Comparison of ENCODE assay signal across 10 cellular contexts in the genomic region with DNA sequence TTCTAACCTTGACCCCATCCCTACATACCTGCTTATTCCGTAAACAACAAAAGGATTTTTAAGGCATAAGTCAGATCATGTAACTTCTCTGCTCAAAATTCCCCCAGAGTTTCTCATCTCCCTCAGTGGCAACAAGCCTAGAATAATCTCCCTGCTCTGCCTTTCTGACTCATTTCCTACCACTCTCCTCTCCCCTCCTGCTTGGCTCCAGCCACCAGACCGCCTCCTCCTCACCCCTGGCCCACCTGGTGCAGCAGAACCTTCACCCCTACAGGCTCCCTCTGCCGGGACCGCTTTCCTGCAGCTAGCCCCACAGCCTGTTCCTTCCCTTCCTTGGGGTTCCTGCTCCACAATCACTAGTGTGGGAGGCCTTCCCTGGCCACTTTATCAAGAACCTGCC. TPM values are rescaled to one million over a fixed set of nuclear protein-coding genes. Genes with fewer than 3 reads are reported as not detected.
DNase-seq lines count a peak whose midpoint lies in the region; ATAC-seq, FAIRE-seq and TF ChIP-seq lines count a peak whose summit lies in the region.
"Had no signal": no experiment of that assay in that cellular context is flagged by ENCODE, and none has a peak within 500 bp of the region (broad histone marks: within the 10 kb centered on the region; RNA-seq: fewer than 3 reads in every experiment).

No MANE protein-coding gene starts in this region.

- TF ChIP-seq RAD21 in IMR-90 (IDR thresholded peaks at IDR 0.05; ENCODE audit: low read length): 0 out of 2 replicates have a peak, but pooled peaks have one; percentile 9

- H4K20me1 ChIP-seq in IMR-90 (ENCODE audit: insufficient read depth, low read length): peaks cover 9% of the 10 kb centered on the region; the same call in 1 of the 2 replicates

- H3K36me3 ChIP-seq in IMR-90 (ENCODE audit: control insufficient read depth, insufficient read depth, low read length): 0 out of 2 replicates have a peak, but pooled peaks cover 3% of the 10 kb centered on the region
- no peaks in the 10 kb centered on the region for H3K36me3 ChIP-seq in bronchial epithelial cell (ENCODE audit: control insufficient read depth, insufficient read depth, low read length)
- no peaks in the 10 kb centered on the region for H3K36me3 ChIP-seq in mesodermal cell (ENCODE audit: control insufficient read depth, insufficient read depth, low read length)
- no peaks in the 10 kb centered on the region for H3K36me3 ChIP-seq in WERI-Rb-1
- no peaks in the 10 kb centered on the region for H3K36me3 ChIP-seq in stomach

- H2BK120ac ChIP-seq in IMR-90 (ENCODE audit: low read depth, low read length): peak overlapping the region; percentile 93

- peak overlapping the region; percentile 82 for H2AK9ac ChIP-seq in IMR-90 (replicated peaks; ENCODE audit: low read depth, low read length, poor library complexity)

- H3K4me1 ChIP-seq in IMR-90 (ENCODE audit: control insufficient read depth, insufficient read depth, low read length) (peaks cover 14% of the 10 kb centered on the region), mesodermal cell (ENCODE audit: control insufficient read depth, insufficient read depth, low read length, poor library complexity, severe bottlenecking) (peaks cover 33% of the 10 kb centered on the region), stomach (peaks cover 10 to 64% (median 14%) of the 10 kb centered on the region in 4 donors)

- H4K91ac ChIP-seq in IMR-90 (ENCODE audit: insufficient read depth, low read depth, low read length): peak overlapping the region; percentile 96

- intact Hi-C loops in IMR-90 (cut with micrococcal nuclease) (no loop called here), stomach (cut with DNase I; ENCODE audit: low total_unique reads) (no loop called here)

- dilution Hi-C loops in IMR-90 (cut with HindIII; ENCODE audit: low sequenced_read_pairs, unreplicated experiment): no loop called here

- H3K4ac ChIP-seq in IMR-90 (ENCODE audit: low read depth, low read length): peak overlapping the region; percentile 91

- no peak for TF ChIP-seq EP300 in stomach (IDR thresholded peaks at IDR 0.05)

- H3K4me3 ChIP-seq in IMR-90 (ENCODE audit: insufficient read depth, low read depth, low read length) (no peak overlapping the region), bronchial epithelial cell (ENCODE audit: low read depth, low read length) (no peak overlapping the region), mesodermal cell (ENCODE audit: extremely low read depth, insufficient read depth, low read length, poor library complexity, severe bottlenecking) (no peak overlapping the region), WERI-Rb-1 (ENCODE audit: low read depth, low read length) (no peak overlapping the region), stomach (no peak overlapping the region)

- peak overlapping the region; percentile 34 for H4K5ac ChIP-seq in IMR-90 (ENCODE audit: low read depth, low read length)

- peak overlapping the region; percentile 53 to 90 for H4K8ac ChIP-seq in IMR-90 (ENCODE audit: low read depth in 2 of 2, low read length in 2 of 2)

- no peak overlapping the region for H3K9ac ChIP-seq in IMR-90 (ENCODE audit: low read depth, low read length)

- TF ChIP-seq POLR2A in IMR-90 (IDR thresholded peaks at IDR 0.05; ENCODE audit: low read depth, low read length) (no peak), stomach (IDR thresholded peaks at IDR 0.05) (no peak)

- in situ Hi-C loops in IMR-90 (cut with MboI; ENCODE audit: low sequenced_read_pairs): no loop called here

- CTCF ChIA-PET in IMR-90 (lab: Yijun Ruan, JAX): interaction anchor here (0.6 kb wide), 3 partner anchors 26 to 300 kb away, joined by 3 to 4 read pairs (median 4); no protein-coding TSS in a partner anchor

- peaks cover 33 to 57% of the 10 kb centered on the region in 2 experiments for H3K79me1 ChIP-seq in IMR-90 (ENCODE audit: low read depth in 1 of 2, low read length in 2 of 2)

- peak overlapping the region; percentile 51 for H3K18ac ChIP-seq in IMR-90 (ENCODE audit: low read depth, low read length)

- no TSS peak for BruUV-seq in IMR-90 (replicated peaks; lab: Mats Ljungman, UMichigan)

- H3K9me1 ChIP-seq in IMR-90 (ENCODE audit: insufficient read depth, low read length): peaks cover 8% of the 10 kb centered on the region; the same call in 1 of the 2 replicates

- H3K27ac ChIP-seq in IMR-90 (ENCODE audit: insufficient read depth, low read length): peak overlapping the region; percentile 69
- H3K27ac ChIP-seq in mesodermal cell (ENCODE audit: low read depth, low read length, severe bottlenecking): peak overlapping the region; percentile 41
- no peak overlapping the region for H3K27ac ChIP-seq in WERI-Rb-1
- H3K27ac ChIP-seq in stomach: no peak overlapping the region

- peak overlapping the region; percentile 89 for H2BK5ac ChIP-seq in IMR-90 (ENCODE audit: low read depth, low read length, poor library complexity, severe bottlenecking)

- peak overlapping the region; percentile 56 for H3K4me2 ChIP-seq in IMR-90 (ENCODE audit: low read depth, low read length)

- peak overlapping the region; percentile 58; the same call in 1 of the 2 replicates for H3K14ac ChIP-seq in IMR-90 (replicated peaks; ENCODE audit: low read depth, low read length)

- WGBS in IMR-90 (ENCODE audit: extremely low coverage in 2 of 2, insufficient read length in 1 of 2), 2 experiments: 0% methylated on average over 2 of the region's 4 CpGs; no CpG with 5 or more reads in 1 of the 2 experiments
- WGBS in mesodermal cell (ENCODE audit: insufficient coverage in 2 of 2), 2 experiments: 62 to 83% methylated on average over 1 to 4 of the region's 4 CpGs
- 56 to 71% (median 63%) methylated on average over 4 of the region's 4 CpGs for WGBS in stomach, 5 donors

- POLR2A ChIA-PET in IMR-90 (lab: Charles Lee; ENCODE audit: unreplicated experiment): no interaction called here

- ATAC-seq in IMR-90 (ENCODE audit: low read depth): peak; percentile 74
- no peak for ATAC-seq in GM21447 (IDR thresholded peaks at IDR 0.05; ENCODE audit: unreplicated experiment)

- no peak for FAIRE-seq in bronchial epithelial cell (lab: Jason Lieb, UNC)

- TF ChIP-seq CTCF in IMR-90 (conservative IDR thresholded peaks at IDR 0.05; ENCODE audit: low read depth, low read length): 0 out of 2 replicates have a peak, but pooled peaks have one; percentile 6
- peak; percentile 17 for TF ChIP-seq CTCF in bronchial epithelial cell (IDR thresholded peaks at IDR 0.05; ENCODE audit: insufficient read depth, low read length, severe bottlenecking)
- TF ChIP-seq CTCF in WERI-Rb-1 (IDR thresholded peaks at IDR 0.05; ENCODE audit: low read depth, low read length): no peak
- no peak for TF ChIP-seq CTCF in stomach (IDR thresholded peaks at IDR 0.05)

- H2BK15ac ChIP-seq in IMR-90 (ENCODE audit: low read depth, low read length): peak overlapping the region; percentile 84; the same call in 2 of the 3 replicates

- H3K23ac ChIP-seq in IMR-90 (ENCODE audit: low read depth, low read length): peak overlapping the region; percentile 71

- peak overlapping the region; percentile 78 for H2AFZ ChIP-seq in IMR-90 (replicated peaks; ENCODE audit: low read length, poor library complexity)

- H3K27me3 ChIP-seq in IMR-90 (ENCODE audit: control insufficient read depth, insufficient read depth, low read length): no peaks in the 10 kb centered on the region
- H3K27me3 ChIP-seq in bronchial epithelial cell (ENCODE audit: control insufficient read depth, insufficient read depth, low read length): no peaks in the 10 kb centered on the region
- H3K27me3 ChIP-seq in WERI-Rb-1 (ENCODE audit: insufficient read depth, low read depth, severe bottlenecking): no peaks in the 10 kb centered on the region
- no peaks in the 10 kb centered on the region for H3K27me3 ChIP-seq in stomach

- DNase-seq in Ammon's horn (ENCODE audit: low spot score) (peak; percentile 33), IMR-90 (peak; percentile 94), bronchial epithelial cell (ENCODE audit: low read depth) (peak; percentile 96), WERI-Rb-1 (no peak), stomach (no peak), cerebellar nuclear complex (lab: John Stamatoyannopoulos, UW) (no peak)
- DNase-seq: NCI-H2029 treated with DMSO at 0.1 percent for 48 hours, retina had no signal

- H2BK20ac ChIP-seq in IMR-90 (ENCODE audit: low read depth, low read length): peak overlapping the region; percentile 94

- peak overlapping the region; percentile 58; the same call in 1 of the 2 replicates for H3K56ac ChIP-seq in IMR-90 (ENCODE audit: extremely low read depth, insufficient read depth, low read length)

- peak overlapping the region; percentile 95 for H2AK5ac ChIP-seq in IMR-90 (ENCODE audit: low read depth, low read length)

- H3K9me3 ChIP-seq in IMR-90 (ENCODE audit: control insufficient read depth, insufficient read depth, low read length): peaks cover 4% of the 10 kb centered on the region
- H3K9me3 ChIP-seq in mesodermal cell (ENCODE audit: control insufficient read depth, low read length): peaks cover 3% of the 10 kb centered on the region
- no peaks in the 10 kb centered on the region for H3K9me3 ChIP-seq in WERI-Rb-1 (ENCODE audit: severe bottlenecking)
- no peaks in the 10 kb centered on the region for H3K9me3 ChIP-seq in stomach

TF ChIP-seq in IMR-90, 13 proteins besides CTCF, POLR2A, EP300 and RAD21:
- peak; percentile 48; the same call in 1 of the 2 replicates for TF ChIP-seq MAZ (IDR thresholded peaks at IDR 0.05; ENCODE audit: borderline replicate concordance, low read depth, low read length)
- TF ChIP-seq RFX5 (IDR thresholded peaks at IDR 0.05; ENCODE audit: low read depth, low read length): no peak
- TF ChIP-seq FOS (IDR thresholded peaks at IDR 0.05; ENCODE audit: low read depth, low read length): peak; percentile 86
- 0 out of 2 replicates have a peak, but pooled peaks have one; percentile 4 for TF ChIP-seq CEBPB (IDR thresholded peaks at IDR 0.05; ENCODE audit: low read depth, low read length)
TF ChIP-seq in IMR-90: peak in this region for 3.

RNA-seq across cellular contexts. Expression of gene TSPAN5, which starts 32.1 kb away (rescaled TPM):
- total RNA-seq in IMR-90 (2012; rRNA removed) (79.6 and 88.3 TPM in 2 replicates), bronchial epithelial cell (12.7 and 13.7 TPM in 2 replicates), stomach (10 to 100 TPM in 3 of 5 donors, 1 to 10 TPM in 2; 7.5 to 90.2 (median 18.1) TPM)
- polyA plus RNA-seq in IMR-90 (2012; rRNA removed) (58.2 and 64.8 TPM in 2 replicates), stomach (1 to 10 TPM; 1.6 to 5.3 (median 2.9) TPM)
- polyA plus RNA-seq in IMR-90 (2012; cell fraction: cytosol; rRNA removed): 36.9 and 41.6 TPM in 2 replicates
- 21.8 and 70.0 TPM in 2 replicates for polyA plus RNA-seq in IMR-90 (2012; cell fraction: nucleus; rRNA removed; ENCODE audit: low replicate concordance)
- 66.2 TPM for polyA plus RNA-seq in mesodermal cell (2013, experiment 1 of 2)
- 69.8 TPM for polyA plus RNA-seq in mesodermal cell (2013, experiment 2 of 2)

Comparison
In these comparisons a context has a peak if more than half of its experiments do, and no peak if none do; other contexts are left out.
1. DNase-seq: peak in Ammon's horn (single experiment), IMR-90 (single experiment) and bronchial epithelial cell (single experiment); none in WERI-Rb-1 (single experiment), stomach (single experiment) and cerebellar nuclear complex (0 of 2).
2. H3K27ac ChIP-seq: peak in IMR-90 (single experiment) and mesodermal cell (single experiment); none in WERI-Rb-1 (single experiment) and stomach (0 of 5).
3. CTCF ChIP-seq: peak in IMR-90 (single experiment) and bronchial epithelial cell (single experiment); none in WERI-Rb-1 (single experiment) and stomach (0 of 7).